Comparison of ENCODE assay signal across 21 cellular contexts in the genomic region with DNA sequence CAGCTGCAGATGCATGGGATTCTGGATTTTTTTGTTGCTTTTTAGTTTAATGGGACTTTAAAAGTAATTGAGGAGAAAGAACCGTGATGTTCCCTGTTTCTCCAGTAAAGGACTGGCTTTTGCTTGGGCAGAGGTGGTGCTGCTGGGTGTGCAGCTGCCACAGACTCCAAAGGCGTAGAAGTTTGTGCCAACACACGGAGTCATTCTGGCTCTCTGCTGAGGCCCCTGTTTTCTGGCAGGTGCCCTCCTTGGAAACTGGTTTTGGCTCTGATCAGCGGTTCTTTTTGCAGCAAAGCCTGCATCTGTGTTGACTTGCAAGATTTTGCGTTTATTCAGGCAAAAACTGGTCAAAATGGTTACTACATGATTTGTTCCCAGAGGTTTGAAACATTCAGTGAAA. TPM values are rescaled to one million over a fixed set of nuclear protein-coding genes. Genes with fewer than 3 reads are reported as not detected.
DNase-seq lines count a peak whose midpoint lies in the region; ATAC-seq, FAIRE-seq and TF ChIP-seq lines count a peak whose summit lies in the region.
"Had no signal": no experiment of that assay in that cellular context is flagged by ENCODE, and none has a peak within 500 bp of the region (broad histone marks: within the 10 kb centered on the region; RNA-seq: fewer than 3 reads in every experiment).

No MANE protein-coding gene starts in this region.

- H2AFZ ChIP-seq in PC-9 (no peak overlapping the region), PC-3 (ENCODE audit: low read length) (no peak overlapping the region)

- no peak overlapping the region for H3K27ac Mint-ChIP-seq in Caco-2 (ENCODE audit: unreplicated experiment)
- H3K27ac Mint-ChIP-seq in neural crest cell (ENCODE audit: unreplicated experiment): no peak overlapping the region

- H3K4me1 Mint-ChIP-seq in Caco-2 (ENCODE audit: low read depth, unreplicated experiment) (no peaks in the 10 kb centered on the region), neural crest cell (no peaks in the 10 kb centered on the region)
- H3K4me1 Mint-ChIP-seq: CD4-positive, alpha-beta memory T cell had no signal

- 83 to 86% (median 86%) methylated on average over 5 of the region's 5 CpGs for WGBS in small intestine, 3 donors

- H3K4me2 ChIP-seq in PC-9: no peak overlapping the region
- H3K4me2 ChIP-seq in PC-3 (ENCODE audit: low read length): no peak overlapping the region

- H3K9me3 ChIP-seq in Caco-2: no peaks in the 10 kb centered on the region
- H3K9me3 ChIP-seq in PC-9 (ENCODE audit: insufficient read depth, low read depth): no peaks in the 10 kb centered on the region
- H3K9me3 ChIP-seq in PC-3 (ENCODE audit: low read length): no peaks in the 10 kb centered on the region
- H3K9me3 ChIP-seq in small intestine (ENCODE audit: control insufficient read depth, low read depth): no peaks in the 10 kb centered on the region
- H3K9me3 ChIP-seq: BE2C, Peyer's patch had no signal

- ATAC-seq in PC-3: no peak

- H3K27ac ChIP-seq in PC-9 (no peak overlapping the region), epithelial cell of prostate (peak overlapping the region; percentile 72), PC-3 (ENCODE audit: low read length) (no peak overlapping the region), small intestine (ENCODE audit: low read depth in 1 of 2, low read length in 1 of 2) (no peak overlapping the region)
- H3K27ac ChIP-seq: Peyer's patch had no signal

- H3K27me3 ChIP-seq in Caco-2 (replicated peaks; ENCODE audit: control insufficient read depth, insufficient read depth, low read length): no peaks in the 10 kb centered on the region
- no peaks in the 10 kb centered on the region for H3K27me3 ChIP-seq in PC-9 (ENCODE audit: insufficient read depth, low read depth)
- H3K27me3 ChIP-seq in PC-3 (ENCODE audit: low read length): no peaks in the 10 kb centered on the region
- no peaks in the 10 kb centered on the region for H3K27me3 ChIP-seq in small intestine (ENCODE audit: control insufficient read depth in 2 of 2, insufficient read depth in 2 of 2, low read length in 2 of 2)
- H3K27me3 ChIP-seq: BE2C, Peyer's patch had no signal

- no peaks in the 10 kb centered on the region for H3K9me2 ChIP-seq in PC-9 (ENCODE audit: insufficient read depth)
- no peaks in the 10 kb centered on the region for H3K9me2 ChIP-seq in PC-3 (replicated peaks; ENCODE audit: low read length)

- H3K36me3 Mint-ChIP-seq in Caco-2 (ENCODE audit: insufficient read depth, unreplicated experiment) (peaks cover 97% of the 10 kb centered on the region), neural crest cell (ENCODE audit: low read depth) (peaks cover 19% of the 10 kb centered on the region)

- DNase-seq in Caco-2 (no peak), PC-9 (no peak), epithelial cell of prostate (ENCODE audit: low read depth, low spot score) (no peak), neural crest cell (ENCODE audit: low read depth, low spot score) (no peak), AML-193 (lab: John Stamatoyannopoulos, UW) (no peak), PC-3 (no peak), small intestine (no peak)
- no peak for DNase-seq in activated effector memory CD4-positive, alpha-beta T cell treated with Interleukin-2 at 50 U/mL for 16 hours
- DNase-seq: BE2C; CD4-positive, alpha-beta memory T cell; DMS79; H7; Karpas-422; MM.1S; NCI-H1105; NCI-H1694; NCI-H510A treated with DMSO at 0.1 percent for 48 hours; NCI-H82; Peyer's patch; SHP77 had no signal

- H3K9me3 Mint-ChIP-seq in Caco-2 (ENCODE audit: unreplicated experiment): no peaks in the 10 kb centered on the region
- no peaks in the 10 kb centered on the region for H3K9me3 Mint-ChIP-seq in neural crest cell
- H3K9me3 Mint-ChIP-seq: CD4-positive, alpha-beta memory T cell had no signal

- no peak overlapping the region for H3K9ac ChIP-seq in PC-3 (ENCODE audit: low read length)

- H3K36me3 ChIP-seq in Caco-2 (ENCODE audit: control insufficient read depth, insufficient read depth, low read length): peaks cover 14% of the 10 kb centered on the region
- H3K36me3 ChIP-seq in PC-9 (ENCODE audit: low read depth): peaks cover 53% of the 10 kb centered on the region
- H3K36me3 ChIP-seq in PC-3 (ENCODE audit: low read depth, low read length): peaks cover 96% of the 10 kb centered on the region
- H3K36me3 ChIP-seq in small intestine (ENCODE audit: control insufficient read depth in 2 of 2, insufficient read depth in 2 of 2, low read length in 2 of 2): peaks cover 41 to 58% of the 10 kb centered on the region in 2 donors

- H3K4me3 Mint-ChIP-seq in Caco-2 (ENCODE audit: unreplicated experiment): no peak overlapping the region
- peak overlapping the region; percentile 49 for H3K4me3 Mint-ChIP-seq in neural crest cell
- H3K4me3 Mint-ChIP-seq: CD4-positive, alpha-beta memory T cell had no signal

- H3F3A ChIP-seq in PC-9 (ENCODE audit: insufficient read depth, low read depth): peaks cover 49% of the 10 kb centered on the region
- no peaks in the 10 kb centered on the region for H3F3A ChIP-seq in PC-3 (ENCODE audit: low read length, unreplicated experiment)

- TF ChIP-seq CTCF in Caco-2 (IDR thresholded peaks at IDR 0.05; ENCODE audit: insufficient read depth in 1 of 2, low read depth in 1 of 2, low read length in 1 of 2, severe bottlenecking in 1 of 2, unreplicated experiment in 1 of 2) (no peak), PC-9 (conservative IDR thresholded peaks at IDR 0.05) (no peak), neural crest cell (conservative IDR thresholded peaks at IDR 0.05) (no peak), PC-3 (conservative IDR thresholded peaks at IDR 0.05; ENCODE audit: low read depth, low read length) (no peak)

- H3K27me3 Mint-ChIP-seq in Caco-2 (ENCODE audit: insufficient read depth, unreplicated experiment): no peaks in the 10 kb centered on the region
- peaks cover 7% of the 10 kb centered on the region for H3K27me3 Mint-ChIP-seq in neural crest cell (ENCODE audit: low read depth)
- H3K27me3 Mint-ChIP-seq: CD4-positive, alpha-beta memory T cell had no signal

- no peaks in the 10 kb centered on the region for H3K4me1 ChIP-seq in Caco-2
- no peaks in the 10 kb centered on the region for H3K4me1 ChIP-seq in PC-9 (replicated peaks; ENCODE audit: insufficient read depth)
- H3K4me1 ChIP-seq in PC-3 (ENCODE audit: insufficient read depth, low read length): no peaks in the 10 kb centered on the region
- no peaks in the 10 kb centered on the region for H3K4me1 ChIP-seq in small intestine (ENCODE audit: control insufficient read depth in 2 of 2, insufficient read depth in 1 of 2, low read depth in 1 of 2, low read length in 1 of 2)
- H3K4me1 ChIP-seq: BE2C, Peyer's patch had no signal

- peaks cover 17% of the 10 kb centered on the region; the same call in 1 of the 2 replicates for H3K79me2 ChIP-seq in PC-9 (ENCODE audit: low read depth)
- H3K79me2 ChIP-seq in PC-3 (ENCODE audit: low read length): peaks cover 8% of the 10 kb centered on the region

- POLR2A ChIA-PET in Caco-2 (lab: Charles Lee): no interaction called here
- POLR2A ChIA-PET in PC-9 (lab: Charles Lee; ENCODE audit: unreplicated experiment): no interaction called here
- POLR2A ChIA-PET in PC-3 (lab: Charles Lee; ENCODE audit: unreplicated experiment): no interaction called here

- no peak for FAIRE-seq in small intestine (lab: Jason Lieb, UNC)
- FAIRE-seq: D721Med had no signal

- no peak overlapping the region for H3K4me3 ChIP-seq in Caco-2 (ENCODE audit: low read depth, low read length)
- H3K4me3 ChIP-seq in PC-9: no peak overlapping the region
- no peak overlapping the region for H3K4me3 ChIP-seq in PC-3 (ENCODE audit: low read length)
- no peak overlapping the region for H3K4me3 ChIP-seq in small intestine (ENCODE audit: low read depth in 1 of 2, low read length in 2 of 2)
- H3K4me3 ChIP-seq: Peyer's patch had no signal

- CTCF ChIA-PET in Caco-2 (lab: Charles Lee): no interaction called here
- CTCF ChIA-PET in PC-9 (lab: Charles Lee): no interaction called here
- CTCF ChIA-PET in PC-3 (lab: Charles Lee): no interaction called here

- intact Hi-C loops in Caco-2 (cut with micrococcal nuclease; ENCODE audit: unreplicated experiment) (no loop called here), PC-9 (cut with micrococcal nuclease; ENCODE audit: unreplicated experiment) (no loop called here), PC-3 (cut with micrococcal nuclease) (no loop called here)

- BruUV-seq in Caco-2 (replicated peaks; lab: Mats Ljungman, UMichigan) (TSS peak; percentile 32), PC-9 (replicated peaks; lab: Mats Ljungman, UMichigan) (TSS peak; percentile 26), PC-3 (replicated peaks; lab: Mats Ljungman, UMichigan) (no TSS peak)

- H4K20me1 ChIP-seq in PC-9 (ENCODE audit: insufficient read depth): peaks cover 88% of the 10 kb centered on the region
- peaks cover 31% of the 10 kb centered on the region for H4K20me1 ChIP-seq in PC-3 (ENCODE audit: low read length)

RNA-seq across cellular contexts. Expression of a gene that starts 16.0 kb away (rescaled TPM):
- total RNA-seq in Caco-2 (2022) (32.2 and 43.4 TPM in 2 replicates), PC-9 (2021) (31.9 and 41.0 TPM in 2 replicates), neural crest cell (74.0 and 85.0 TPM in 2 replicates), PC-3 (2014; rRNA removed) (72.7 and 79.7 TPM in 2 replicates)
- 100 to 1,000 TPM in 1 of 3 donors, 10 to 100 TPM in 2; 45.9 to 107 (median 82.1) TPM for polyA plus RNA-seq in small intestine

RNA-seq across cellular contexts. Expression of a gene that starts 31.1 kb away (rescaled TPM):
- total RNA-seq in Caco-2 (2022) (399 and 401 TPM in 2 replicates), PC-9 (2021) (242 and 326 TPM in 2 replicates), neural crest cell (848 and 861 TPM in 2 replicates), PC-3 (2014; rRNA removed) (322 and 441 TPM in 2 replicates)
- polyA plus RNA-seq in small intestine: 100 to 1,000 TPM in 1 of 3 donors, 10 to 100 TPM in 2; 37.3 to 130 (median 45.4) TPM

RNA-seq across cellular contexts. Expression of a gene that starts 32.7 kb away (rescaled TPM):
- total RNA-seq in Caco-2 (2022): 137 and 138 TPM in 2 replicates
- 169 and 188 TPM in 2 replicates for total RNA-seq in PC-9 (2021)
- 117 TPM in 2 replicates for total RNA-seq in neural crest cell
- 150 and 211 TPM in 2 replicates for total RNA-seq in PC-3 (2014; rRNA removed)
- 100 to 1,000 TPM; 146 to 248 (median 186) TPM for polyA plus RNA-seq in small intestine

RNA-seq across cellular contexts. Expression of a gene that starts 59.9 kb away (rescaled TPM):
- 119 and 120 TPM in 2 replicates for total RNA-seq in Caco-2 (2022)
- total RNA-seq in PC-9 (2021): 205 and 239 TPM in 2 replicates
- 94.5 and 99.5 TPM in 2 replicates for total RNA-seq in neural crest cell
- total RNA-seq in PC-3 (2014; rRNA removed): 63.9 and 87.3 TPM in 2 replicates
- 10 to 100 TPM in 2 of 3 donors, 1 to 10 TPM in 1; 5.7 to 41.6 (median 11.0) TPM for polyA plus RNA-seq in small intestine
